ENCODE assay signal across 32 cellular contexts in the genomic region with DNA sequence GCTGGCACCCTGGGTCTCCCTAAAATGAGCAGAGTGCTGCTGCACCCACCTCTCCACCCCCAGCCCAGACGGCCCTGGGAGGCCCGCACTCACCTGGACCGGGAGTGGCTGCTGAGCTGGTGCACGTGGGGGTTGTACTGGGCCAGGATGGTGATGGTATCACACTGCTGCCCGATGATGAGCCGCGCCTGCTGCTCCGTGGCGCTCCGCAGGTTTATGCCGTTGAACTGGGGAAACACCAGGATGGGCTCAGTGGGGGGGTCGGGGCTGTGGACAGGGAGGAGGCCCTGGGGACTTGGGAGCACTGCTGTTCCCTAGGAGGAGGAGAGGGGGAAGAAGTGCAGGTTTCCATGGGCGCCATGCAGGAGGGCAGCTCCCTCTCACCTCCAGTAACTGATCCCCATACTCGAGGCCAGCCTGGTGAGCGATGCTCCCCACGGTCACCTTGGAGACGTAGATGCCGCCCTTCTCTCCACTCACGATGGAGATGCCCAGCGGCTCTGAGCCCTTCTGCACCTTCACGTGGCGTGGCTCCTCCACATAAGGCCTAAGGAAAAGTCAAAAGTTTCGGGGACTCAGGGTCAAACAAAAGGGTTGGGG.
"Had no signal": no experiment of that assay in that cellular context is flagged by ENCODE, and none has a peak within 500 bp of the region (broad histone marks: within the 10 kb centered on the region; RNA-seq: fewer than 3 reads in every experiment).

No MANE protein-coding gene starts in this region.

- H3K9me3 ChIP-seq: esophagus muscularis mucosa, gastrocnemius medialis had no signal

- ATAC-seq: activated CD4-positive, alpha-beta T cell treated with anti-CD3 and anti-CD28 coated beads for 36 hours; activated CD8-positive, alpha-beta memory T cell treated with anti-CD3 and anti-CD28 coated beads, Interleukin-2, amount 10 ng/mL, durations not matched to agents 7 days and 5 days; activated CD8-positive, alpha-beta T cell treated with anti-CD3 and anti-CD28 coated beads, Interleukin-2, amount 10 ng/mL, durations not matched to agents 7 days and 5 days; activated T-cell treated with anti-CD3 and anti-CD28 coated beads, Interleukin-2, amount 50 U/mL, for 72 hours; foreskin keratinocyte; gastrocnemius medialis had no signal

- H3K27me3 Mint-ChIP-seq: activated CD4-positive, alpha-beta memory T cell treated with anti-CD3 and anti-CD28 coated beads for 36 hours; activated CD4-positive, alpha-beta T cell treated with anti-CD3 and anti-CD28 coated beads for 36 hours; activated CD4-positive, alpha-beta T cell treated with anti-CD3 and anti-CD28 coated beads, Interleukin-2, amount 10 ng/mL, durations not matched to agents 24 days and 14 days; activated CD8-positive, alpha-beta memory T cell treated with anti-CD3 and anti-CD28 coated beads, Interleukin-2, amount 10 ng/mL, durations not matched to agents 7 days and 5 days; activated naive CD8-positive, alpha-beta T cell; activated T-cell treated with anti-CD3 and anti-CD28 coated beads, Interleukin-2, amount 50 U/mL, for 24 hours; central memory CD8-positive, alpha-beta T cell had no signal

- H3K27ac ChIP-seq: brain microvascular endothelial cell, esophagus muscularis mucosa, foreskin keratinocyte, gastrocnemius medialis had no signal

- DNase-seq: activated CD4-positive, alpha-beta memory T cell treated with anti-CD3 and anti-CD28 coated beads for 36 hours; activated CD4-positive, alpha-beta T cell treated with anti-CD3 and anti-CD28 coated beads for 36 hours; activated CD4-positive, alpha-beta T cell treated with anti-CD3 and anti-CD28 coated beads, Interleukin-2, amount 10 ng/mL, durations not matched to agents 24 days and 14 days; activated CD4-positive, CD25-positive, alpha-beta regulatory T cell; activated CD4-positive, CD25-positive, alpha-beta regulatory T cell treated with anti-CD3 and anti-CD28 coated beads, Interleukin-2, amount 50 U/mL, for 72 hours; activated CD8-positive, alpha-beta memory T cell treated with anti-CD3 and anti-CD28 coated beads, Interleukin-2, amount 10 ng/mL, durations not matched to agents 7 days and 5 days; activated CD8-positive, alpha-beta memory T cell treated with anti-CD3 and anti-CD28 coated beads, Interleukin-2, amount 50 U/mL, for 4 hours; activated CD8-positive, alpha-beta T cell treated with anti-CD3 and anti-CD28 coated beads, Interleukin-2, amount 10 ng/mL, durations not matched to agents 7 days and 5 days; activated gamma-delta T cell treated with Interleukin-2 at 50 U/mL for 16 hours; activated naive CD4-positive, alpha-beta T cell treated with anti-CD3 and anti-CD28 coated beads, Interleukin-2, amount 50 U/mL, for 16 hours; activated naive CD4-positive, alpha-beta T cell treated with Interleukin-2 at 50 U/mL for 16 hours; activated T-cell treated with anti-CD3 and anti-CD28 coated beads, Interleukin-2, amount 50 U/mL, for 24 hours; activated T-cell treated with anti-CD3 and anti-CD28 coated beads, Interleukin-2, amount 50 U/mL, for 72 hours; amniotic stem cell; anterior cingulate cortex; brain microvascular endothelial cell; cortex of kidney; dermis blood vessel endothelial cell; effector CD8-positive, alpha-beta T cell; endodermal cell; erythroblast; foreskin keratinocyte; gastrocnemius medialis; glutamatergic neuron; T-helper 1 cell; T-helper 2 cell had no signal

- H3K27me3 ChIP-seq: brain microvascular endothelial cell, esophagus muscularis mucosa, foreskin keratinocyte, gastrocnemius medialis had no signal

- H3K4me3 ChIP-seq: esophagus muscularis mucosa, gastrocnemius medialis had no signal

- H3K4me3 Mint-ChIP-seq: activated CD4-positive, alpha-beta memory T cell treated with anti-CD3 and anti-CD28 coated beads for 36 hours; activated CD4-positive, alpha-beta T cell treated with anti-CD3 and anti-CD28 coated beads for 36 hours; activated CD4-positive, alpha-beta T cell treated with anti-CD3 and anti-CD28 coated beads, Interleukin-2, amount 10 ng/mL, durations not matched to agents 24 days and 14 days; activated CD8-positive, alpha-beta memory T cell treated with anti-CD3 and anti-CD28 coated beads, Interleukin-2, amount 10 ng/mL, durations not matched to agents 7 days and 5 days; activated CD8-positive, alpha-beta T cell treated with anti-CD3 and anti-CD28 coated beads, Interleukin-2, amount 10 ng/mL, durations not matched to agents 7 days and 5 days; activated naive CD8-positive, alpha-beta T cell; activated T-cell treated with anti-CD3 and anti-CD28 coated beads, Interleukin-2, amount 50 U/mL, for 24 hours; activated T-cell treated with anti-CD3 and anti-CD28 coated beads, Interleukin-2, amount 50 U/mL, for 72 hours; central memory CD8-positive, alpha-beta T cell; endodermal cell had no signal

- FAIRE-seq: astrocyte, bronchial epithelial cell, colon had no signal

- H3K9me3 Mint-ChIP-seq: activated CD4-positive, alpha-beta memory T cell treated with anti-CD3 and anti-CD28 coated beads for 36 hours; activated CD4-positive, alpha-beta T cell treated with anti-CD3 and anti-CD28 coated beads, Interleukin-2, amount 10 ng/mL, durations not matched to agents 24 days and 14 days; activated T-cell treated with anti-CD3 and anti-CD28 coated beads, Interleukin-2, amount 50 U/mL, for 24 hours; activated T-cell treated with anti-CD3 and anti-CD28 coated beads, Interleukin-2, amount 50 U/mL, for 72 hours; central memory CD8-positive, alpha-beta T cell; endodermal cell had no signal

- H3K36me3 Mint-ChIP-seq: activated CD4-positive, alpha-beta memory T cell treated with anti-CD3 and anti-CD28 coated beads for 36 hours; activated CD8-positive, alpha-beta memory T cell treated with anti-CD3 and anti-CD28 coated beads, Interleukin-2, amount 10 ng/mL, durations not matched to agents 7 days and 5 days; activated naive CD8-positive, alpha-beta T cell had no signal

- H3K4me1 ChIP-seq: esophagus muscularis mucosa, foreskin keratinocyte, gastrocnemius medialis had no signal

- H3K27ac Mint-ChIP-seq: activated CD4-positive, alpha-beta memory T cell treated with anti-CD3 and anti-CD28 coated beads for 36 hours; activated CD4-positive, alpha-beta T cell treated with anti-CD3 and anti-CD28 coated beads for 36 hours; activated CD4-positive, alpha-beta T cell treated with anti-CD3 and anti-CD28 coated beads, Interleukin-2, amount 10 ng/mL, durations not matched to agents 24 days and 14 days; activated CD8-positive, alpha-beta memory T cell treated with anti-CD3 and anti-CD28 coated beads, Interleukin-2, amount 10 ng/mL, durations not matched to agents 7 days and 5 days; activated CD8-positive, alpha-beta T cell treated with anti-CD3 and anti-CD28 coated beads, Interleukin-2, amount 10 ng/mL, durations not matched to agents 7 days and 5 days; activated naive CD8-positive, alpha-beta T cell; activated T-cell treated with anti-CD3 and anti-CD28 coated beads, Interleukin-2, amount 50 U/mL, for 24 hours; activated T-cell treated with anti-CD3 and anti-CD28 coated beads, Interleukin-2, amount 50 U/mL, for 72 hours; endodermal cell had no signal

- H3K4me1 Mint-ChIP-seq: activated CD4-positive, alpha-beta T cell treated with anti-CD3 and anti-CD28 coated beads for 36 hours; activated CD4-positive, alpha-beta T cell treated with anti-CD3 and anti-CD28 coated beads, Interleukin-2, amount 10 ng/mL, durations not matched to agents 24 days and 14 days; activated CD8-positive, alpha-beta memory T cell treated with anti-CD3 and anti-CD28 coated beads, Interleukin-2, amount 10 ng/mL, durations not matched to agents 7 days and 5 days; central memory CD8-positive, alpha-beta T cell; endodermal cell had no signal
